27 cellular contexts compared by ENCODE assay signal in genomic region chr1:229349463-229350385, GRCh38.
"Had no signal": no experiment of that assay in that cellular context is flagged by ENCODE, and none has a peak within 500 bp of the region (broad histone marks: within the 10 kb centered on the region; RNA-seq: fewer than 3 reads in every experiment).

No MANE protein-coding gene starts in this region.

- H3K27ac ChIP-seq: brain microvascular endothelial cell, coronary artery, dorsolateral prefrontal cortex, gastroesophageal sphincter, hepatocyte, pancreas, prostate gland, stomach, thyroid gland, upper lobe of right lung had no signal

- H3K4me3 ChIP-seq: coronary artery, dorsolateral prefrontal cortex, gastroesophageal sphincter, hepatocyte, pancreas, prostate gland, stomach, thyroid gland, upper lobe of right lung had no signal

- H3K27me3 ChIP-seq: pancreas, thyroid gland had no signal

- H3K4me1 ChIP-seq: gastroesophageal sphincter, pancreas, prostate gland, stomach, thyroid gland, upper lobe of right lung had no signal

- DNase-seq: activated B cell treated with CpG ODN at 0.5 μM for 24 hours; activated CD4-positive, alpha-beta T cell treated with anti-CD3 and anti-CD28 coated beads, Interleukin-2, amount 50 U/mL, for 1 hour; activated CD8-positive, alpha-beta T cell treated with anti-CD3 and anti-CD28 coated beads for 36 hours; activated gamma-delta T cell treated with Interleukin-2 at 50 U/mL for 16 hours; activated naive CD4-positive, alpha-beta T cell treated with anti-CD3 and anti-CD28 coated beads, Interleukin-2, amount 50 U/mL, for 16 hours; activated T-cell treated with anti-CD3 and anti-CD28 coated beads, Interleukin-2, amount 50 U/mL, for 4 hours; amniotic stem cell; brain microvascular endothelial cell; dorsolateral prefrontal cortex; effector memory CD4-positive, alpha-beta T cell; left colon; mammary epithelial cell; pancreas; stimulated activated CD4-positive, alpha-beta T cell treated with anti-CD3 and anti-CD28 coated beads, Interleukin-15, amount 100 ng/mL, for 24 hours; stimulated activated CD4-positive, alpha-beta T cell treated with anti-CD3 and anti-CD28 coated beads, Interleukin-2, amount 100 ng/mL, for 24 hours; stimulated activated naive B cell treated with anti-CD40 and anti-IgM and Interleukin-4, amounts not matched to agents 10 μg/mL and 1 μg/mL and 100 μg/mL, for 72 hours; stomach; T1000; thyroid gland; upper lobe of right lung had no signal

- H3K4me2 ChIP-seq: hepatocyte had no signal

- FAIRE-seq: astrocyte, keratinocyte, pancreas had no signal

- H2AFZ ChIP-seq: hepatocyte had no signal

- ATAC-seq: activated CD8-positive, alpha-beta T cell treated with anti-CD3 and anti-CD28 coated beads for 36 hours; activated T-cell treated with anti-CD3 and anti-CD28 coated beads, Interleukin-2, amount 50 U/mL, for 4 hours; activated T-helper 17 cell treated with anti-CD3 and anti-CD28 coated beads, Interleukin-2, amount 50 U/mL, for 72 hours; gastroesophageal sphincter; left colon; pancreas; stimulated activated naive B cell treated with anti-CD40 and anti-IgM and Interleukin-4, amounts not matched to agents 10 μg/mL and 1 μg/mL and 100 μg/mL, for 72 hours; upper lobe of right lung had no signal

- H3K79me2 ChIP-seq: hepatocyte had no signal

- H3K36me3 ChIP-seq: brain microvascular endothelial cell, gastroesophageal sphincter, pancreas, prostate gland, stomach, thyroid gland, upper lobe of right lung had no signal

- H3K9me3 ChIP-seq: pancreas, prostate gland, thyroid gland had no signal
